8 cellular contexts compared by ENCODE assay signal in genomic region chr2:187553908-187554703, GRCh38. TPM values are rescaled to one million over a fixed set of nuclear protein-coding genes. Genes with fewer than 3 reads are reported as not detected.
A peak's percentile ranks its signal among the peaks of the same experiment; 100 is the strongest.
DNase-seq lines count a peak whose midpoint lies in the region; ATAC-seq and TF ChIP-seq lines count a peak whose summit lies in the region.

Gene TFPI (minus strand): TSS chr2:187554435. CDS start chr2:187503768, 50,667 bp downstream.

- no peaks in the 10 kb centered on the region for H3K4me1 ChIP-seq in OCI-LY3 (ENCODE audit: low read length)
- H3K4me1 ChIP-seq in endocrine pancreas (ENCODE audit: control insufficient read depth, insufficient read depth, low read length), result peaks cover 4% of the 10 kb centered on the region
- peaks cover 10% of the 10 kb centered on the region for H3K4me1 ChIP-seq in mesodermal cell (ENCODE audit: control insufficient read depth, insufficient read depth, low read length, poor library complexity, severe bottlenecking)
- H3K4me1 ChIP-seq in vagina, result peaks cover 24% of the 10 kb centered on the region

- ATAC-seq in HG02938 (IDR thresholded peaks at IDR 0.05; ENCODE audit: unreplicated experiment), result no peak
- ATAC-seq in GM21447 (IDR thresholded peaks at IDR 0.05; ENCODE audit: unreplicated experiment), result no peak

- H2AFZ ChIP-seq in OCI-LY3 (ENCODE audit: low read depth, low read length), result peak within 1 kb of the TSS; percentile 77; the same call in 1 of the 2 replicates

- 30 to 40% methylated on average over 5 of the region's 9 CpGs for WGBS in mesodermal cell (ENCODE audit: insufficient coverage in 2 of 2), 2 experiments

- no peaks in the 10 kb centered on the region for H3K79me2 ChIP-seq in OCI-LY3 (ENCODE audit: low read length)

- peak within 1 kb of the TSS; percentile 43 for H3K4me3 ChIP-seq in OCI-LY3 (ENCODE audit: low read length)
- H3K4me3 ChIP-seq in endocrine pancreas (ENCODE audit: control insufficient read depth, insufficient read depth, low read length), result peak within 1 kb of the TSS; percentile 90
- peak within 1 kb of the TSS; percentile 69 for H3K4me3 ChIP-seq in mesodermal cell (ENCODE audit: extremely low read depth, insufficient read depth, low read length, poor library complexity, severe bottlenecking)
- peak within 1 kb of the TSS; percentile 39 to 54 for H3K4me3 ChIP-seq in vagina

- peak within 1 kb of the TSS; percentile 46 for H3K4me2 ChIP-seq in OCI-LY3 (ENCODE audit: low read length)

- TF ChIP-seq POLR2A in vagina (IDR thresholded peaks at IDR 0.05), result peak in 1 of 2 donors; percentile 35

- no peak within 1 kb of the TSS for H3K27ac ChIP-seq in OCI-LY3 (ENCODE audit: low read length)
- peak within 1 kb of the TSS; percentile 67 for H3K27ac ChIP-seq in mesodermal cell (ENCODE audit: low read depth, low read length, severe bottlenecking)
- H3K27ac ChIP-seq in vagina, result peak within 1 kb of the TSS; percentile 75

- DNase-seq in DMS53 (lab: John Stamatoyannopoulos, UW), result peak; percentile 72
- DNase-seq in vagina (ENCODE audit: extremely low spot score in 2 of 2), result no peak
- no peak for DNase-seq in activated naive CD4-positive, alpha-beta T cell treated with anti-CD3 and anti-CD28 coated beads, Interleukin-2, amount 50 U/mL, for 16 hours

- H3K27me3 ChIP-seq in OCI-LY3 (ENCODE audit: low read depth, low read length), result no peaks in the 10 kb centered on the region
- no peaks in the 10 kb centered on the region for H3K27me3 ChIP-seq in endocrine pancreas (ENCODE audit: control insufficient read depth, insufficient read depth, low read length)
- no peaks in the 10 kb centered on the region for H3K27me3 ChIP-seq in vagina

- no peaks in the 10 kb centered on the region for H4K20me1 ChIP-seq in OCI-LY3 (ENCODE audit: insufficient read depth, low read length)

- no peaks in the 10 kb centered on the region for H3K9me3 ChIP-seq in OCI-LY3 (ENCODE audit: insufficient read depth, low read length)
- H3K9me3 ChIP-seq in endocrine pancreas (ENCODE audit: control insufficient read depth, low read length), result no peaks in the 10 kb centered on the region
- H3K9me3 ChIP-seq in mesodermal cell (ENCODE audit: control insufficient read depth, low read length), result no peaks in the 10 kb centered on the region
- H3K9me3 ChIP-seq in vagina, result no peaks in the 10 kb centered on the region

- TF ChIP-seq CTCF in OCI-LY3 (IDR thresholded peaks at IDR 0.05; ENCODE audit: low read depth, low read length), result no peak
- TF ChIP-seq CTCF in vagina (IDR thresholded peaks at IDR 0.05), result no peak

- no peaks in the 10 kb centered on the region for H3K36me3 ChIP-seq in OCI-LY3 (replicated peaks; ENCODE audit: low read depth, low read length)
- H3K36me3 ChIP-seq in endocrine pancreas (ENCODE audit: control insufficient read depth, insufficient read depth, low read length), result no peaks in the 10 kb centered on the region
- peaks cover 13% of the 10 kb centered on the region for H3K36me3 ChIP-seq in mesodermal cell (ENCODE audit: control insufficient read depth, insufficient read depth, low read length)
- H3K36me3 ChIP-seq in vagina, result no peaks in the 10 kb centered on the region

- H3K9ac ChIP-seq in OCI-LY3 (ENCODE audit: low read length) (no peak within 1 kb of the TSS), endocrine pancreas (ENCODE audit: control insufficient read depth, insufficient read depth, low read length) (no peak within 1 kb of the TSS)

- intact Hi-C loops in vagina (cut with DNase I), result no loop called here

RNA-seq across cellular contexts. Expression of gene TFPI, which starts in this region (rescaled TPM):
- polyA plus RNA-seq in mesodermal cell (2013, experiment 1 of 2), result 457 TPM
- 455 TPM for polyA plus RNA-seq in mesodermal cell (2013, experiment 2 of 2)
- 68.8 TPM for total RNA-seq in vagina
